9 cellular contexts compared by ENCODE assay signal in the genomic region with DNA sequence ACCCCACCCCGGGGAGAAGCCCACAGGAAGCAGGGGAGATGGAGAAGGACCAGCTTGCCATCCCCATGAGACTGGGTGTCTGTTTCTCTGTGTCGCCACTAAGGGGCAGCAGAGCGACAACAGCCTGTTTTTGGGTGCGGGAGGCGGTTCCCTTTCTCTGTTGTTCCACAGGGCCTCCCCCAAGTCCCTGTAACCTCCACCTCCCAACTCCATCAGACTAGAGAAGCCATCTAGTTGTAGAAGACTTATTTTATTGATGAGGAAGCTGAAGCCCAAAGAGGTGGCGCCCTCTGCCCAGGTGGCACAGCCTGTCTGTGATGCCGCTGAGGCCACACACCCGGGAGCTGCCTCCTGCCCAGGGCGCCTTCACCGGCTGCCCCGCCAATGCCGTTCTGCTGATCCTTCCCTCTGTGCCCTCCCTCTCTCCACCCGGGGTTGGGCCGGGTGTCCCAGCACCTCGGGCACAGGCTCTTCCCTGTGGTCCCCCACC. TPM values are rescaled to one million over a fixed set of nuclear protein-coding genes. Genes with fewer than 3 reads are reported as not detected.
A peak's percentile ranks its signal among the peaks of the same experiment; 100 is the strongest.
DNase-seq lines count a peak whose midpoint lies in the region; FAIRE-seq and TF ChIP-seq lines count a peak whose summit lies in the region.
"Had no signal": no experiment of that assay in that cellular context is flagged by ENCODE, and none has a peak within 500 bp of the region (broad histone marks: within the 10 kb centered on the region; RNA-seq: fewer than 3 reads in every experiment).

No MANE protein-coding gene starts in this region.

- no peaks in the 10 kb centered on the region for H3K4me1 Mint-ChIP-seq in CD8-positive, alpha-beta memory T cell
- H3K4me1 Mint-ChIP-seq in HFFc6 (ENCODE audit: low read depth) (peaks cover 47% of the 10 kb centered on the region), neural crest cell (peaks cover 13% of the 10 kb centered on the region)

- peak overlapping the region in 1 of 8 donors; percentile 43 for H3K27ac Mint-ChIP-seq in CD8-positive, alpha-beta memory T cell
- H3K27ac Mint-ChIP-seq in HFFc6 (peak overlapping the region; percentile 80), neural crest cell (ENCODE audit: unreplicated experiment) (no peak overlapping the region)

- CTCF ChIA-PET in CD8-positive, alpha-beta memory T cell (lab: Charles Lee) = interaction anchor here (0.7 to 12.4 kb wide), 33 partner anchors 9 to 573 kb away, joined by 3 to 268 read pairs (median 5); partner anchors contain the start of genes BAHD1, DISP2, INAFM2 and IVD
- CTCF ChIA-PET in OCI-LY7 (lab: Charles Lee; ENCODE audit: unreplicated experiment) = interaction anchor here (1.0 kb wide), 1 partner anchor 65 kb away, joined by 3 read pairs; no protein-coding TSS in a partner anchor

- no peaks in the 10 kb centered on the region for H3K79me2 ChIP-seq in OCI-LY7 (ENCODE audit: insufficient read depth, low read depth, low read length)

- H3K9me3 Mint-ChIP-seq in CD8-positive, alpha-beta memory T cell = no peaks in the 10 kb centered on the region
- H3K9me3 Mint-ChIP-seq in HFFc6 (no peaks in the 10 kb centered on the region), neural crest cell (no peaks in the 10 kb centered on the region)

- no peak overlapping the region; the same call in 1 of the 2 replicates for H2AFZ ChIP-seq in OCI-LY7 (ENCODE audit: low read length)

- no peaks in the 10 kb centered on the region for H4K20me1 ChIP-seq in OCI-LY7 (ENCODE audit: insufficient read depth, low read length)

- H3K4me3 Mint-ChIP-seq in CD8-positive, alpha-beta memory T cell = no peak overlapping the region
- H3K4me3 Mint-ChIP-seq in HFFc6 (no peak overlapping the region), neural crest cell (no peak overlapping the region)

- no TSS peak for BruUV-seq in OCI-LY7 (replicated peaks; lab: Mats Ljungman, UMichigan)

- no peaks in the 10 kb centered on the region for H3K36me3 Mint-ChIP-seq in CD8-positive, alpha-beta memory T cell
- H3K36me3 Mint-ChIP-seq in HFFc6 (ENCODE audit: low read depth) = no peaks in the 10 kb centered on the region
- H3K36me3 Mint-ChIP-seq in neural crest cell (ENCODE audit: low read depth) = no peaks in the 10 kb centered on the region

- peaks cover 8% of the 10 kb centered on the region for H3K4me1 ChIP-seq in CD8-positive, alpha-beta memory T cell (ENCODE audit: insufficient read depth, low read length)
- H3K4me1 ChIP-seq in OCI-LY7 (ENCODE audit: insufficient read depth, low read length, poor library complexity, severe bottlenecking) (peaks cover 4% of the 10 kb centered on the region), esophagus muscularis mucosa (peaks cover 52 to 54% (median 53%) of the 10 kb centered on the region in 4 donors)

- H3K27ac ChIP-seq in CD8-positive, alpha-beta memory T cell (ENCODE audit: low read depth, low read length) = no peak overlapping the region
- no peak overlapping the region for H3K27ac ChIP-seq in OCI-LY7 (ENCODE audit: low read depth, low read length, poor library complexity, severe bottlenecking)
- H3K27ac ChIP-seq in esophagus muscularis mucosa (replicated peaks in 1 of 4) = no peak overlapping the region

- intact Hi-C loops in OCI-LY7 (cut with micrococcal nuclease; ENCODE audit: unreplicated experiment) (loop anchor here (1.0 kb wide), 1 partner anchor 78 kb away; no protein-coding TSS in a partner anchor), esophagus muscularis mucosa (cut with DNase I) (no loop called here)

- no peak for TF ChIP-seq EP300 in esophagus muscularis mucosa (IDR thresholded peaks at IDR 0.05)

- no peaks in the 10 kb centered on the region for H3K9me2 ChIP-seq in OCI-LY7 (ENCODE audit: insufficient read depth, low read length)

- FAIRE-seq in urothelium cell line (lab: Jason Lieb, UNC) = no peak

- no peak overlapping the region for H3K4me3 ChIP-seq in CD8-positive, alpha-beta memory T cell (ENCODE audit: low read length)
- H3K4me3 ChIP-seq in OCI-LY7 (ENCODE audit: low read depth, low read length, poor library complexity, severe bottlenecking) (no peak overlapping the region), esophagus muscularis mucosa (no peak overlapping the region)

- 0 out of 2 replicates have a peak overlapping the region, but pooled peaks have one; percentile 31 for H3K4me2 ChIP-seq in OCI-LY7 (ENCODE audit: low read length)

- peak; percentile 87 for TF ChIP-seq CTCF in HFFc6 (IDR thresholded peaks at IDR 0.05)
- peak; percentile 87 for TF ChIP-seq CTCF in OCI-LY7 (conservative IDR thresholded peaks at IDR 0.05; ENCODE audit: low read length)
- peak; percentile 66 to 85 (median 80) for TF ChIP-seq CTCF in esophagus muscularis mucosa (IDR thresholded peaks at IDR 0.05)
- peak; percentile 70 for TF ChIP-seq CTCF in neural crest cell (conservative IDR thresholded peaks at IDR 0.05)

- POLR2A ChIA-PET in CD8-positive, alpha-beta memory T cell (lab: Charles Lee) = interaction anchor here (0.7 to 1.0 kb wide), 2 partner anchors 19 to 78 kb away, joined by 3 read pairs; no protein-coding TSS in a partner anchor
- POLR2A ChIA-PET in OCI-LY7 (lab: Charles Lee) = interaction anchor here (0.5 to 0.6 kb wide), 3 partner anchors 18 to 221 kb away, joined by 3 read pairs; no protein-coding TSS in a partner anchor

- no peaks in the 10 kb centered on the region for H3K27me3 ChIP-seq in CD8-positive, alpha-beta memory T cell (ENCODE audit: insufficient read depth, low read length, poor library complexity, severe bottlenecking)
- H3K27me3 ChIP-seq in esophagus muscularis mucosa = no peaks in the 10 kb centered on the region

- peak; percentile 51 to 76 (median 62) for DNase-seq in CD8-positive, alpha-beta memory T cell
- DNase-seq in HFFc6 (peak; percentile 71), OCI-LY7 (ENCODE audit: low spot score) (peak; percentile 71), esophagus muscularis mucosa (ENCODE audit: extremely low spot score) (no peak), neural crest cell (ENCODE audit: low read depth, low spot score) (peak; percentile 57), urothelium cell line (ENCODE audit: low spot score) (peak; percentile 63), NCI-H226 (no peak)
- peak; percentile 73 for DNase-seq in activated T-cell treated with anti-CD3 and anti-CD28 coated beads, Interleukin-2, amount 50 U/mL, for 1 hour

- WGBS in esophagus muscularis mucosa = 3% methylated on average over 5 of the region's 15 CpGs

- H3K36me3 ChIP-seq in CD8-positive, alpha-beta memory T cell (ENCODE audit: insufficient read depth, low read length) = no peaks in the 10 kb centered on the region
- no peaks in the 10 kb centered on the region for H3K36me3 ChIP-seq in OCI-LY7 (ENCODE audit: insufficient read depth, low read length)
- no peaks in the 10 kb centered on the region for H3K36me3 ChIP-seq in esophagus muscularis mucosa

- no peak for TF ChIP-seq POLR2A in esophagus muscularis mucosa (IDR thresholded peaks at IDR 0.05; ENCODE audit: low read depth)

- H3K27me3 Mint-ChIP-seq in CD8-positive, alpha-beta memory T cell = no peaks in the 10 kb centered on the region
- H3K27me3 Mint-ChIP-seq in HFFc6 (ENCODE audit: insufficient read depth) (peaks cover 2% of the 10 kb centered on the region), neural crest cell (ENCODE audit: low read depth) (no peaks in the 10 kb centered on the region)

- no peaks in the 10 kb centered on the region for H3K9me3 ChIP-seq in CD8-positive, alpha-beta memory T cell (ENCODE audit: low read length)
- H3K9me3 ChIP-seq in OCI-LY7 (ENCODE audit: low read length) (no peaks in the 10 kb centered on the region), esophagus muscularis mucosa (no peaks in the 10 kb centered on the region)

RNA-seq across cellular contexts. Expression of gene CCDC9B, which starts 3.9 kb away (rescaled TPM):
- under 1 TPM; 0.39 to 0.47 TPM for total RNA-seq in CD8-positive, alpha-beta memory T cell
- polyA plus RNA-seq in CD8-positive, alpha-beta memory T cell = 0.08 TPM
- 10 to 100 TPM; 54.3 to 92.3 (median 57.9) TPM for total RNA-seq in HFFc6 (2021; fragmentation: NEBNext Ultra II Directional; extraction: Animal tissue kit (Norgen Biotek cat#: 25700))
- total RNA-seq in OCI-LY7 (2014; rRNA removed; shearing (Covaris generic)) = 0.15 TPM in 1 of 2 replicates, not detected in the other
- 1.4 TPM in 2 replicates for total RNA-seq in OCI-LY7 (2022)
- total RNA-seq in esophagus muscularis mucosa = 10 to 100 TPM; 22.9 to 82.6 (median 56.3) TPM
- 0.33 TPM in 1 of 2 replicates, not detected in the other for total RNA-seq in neural crest cell

RNA-seq across cellular contexts. Expression of gene PHGR1, which starts 6.2 kb away (rescaled TPM):
- total RNA-seq in CD8-positive, alpha-beta memory T cell = not detected
- polyA plus RNA-seq in CD8-positive, alpha-beta memory T cell = not detected
- total RNA-seq in HFFc6 (2021; fragmentation: NEBNext Ultra II Directional; extraction: Animal tissue kit (Norgen Biotek cat#: 25700)) = not detected
- not detected in 2 replicates for total RNA-seq in OCI-LY7 (2014; rRNA removed; shearing (Covaris generic))
- total RNA-seq in OCI-LY7 (2022) = not detected in 2 replicates
- total RNA-seq in esophagus muscularis mucosa = 1 to 10 TPM in 1 of 4 donors, not detected in 3; 1.8 TPM
- not detected in 2 replicates for total RNA-seq in neural crest cell
- total RNA-seq: urinary bladder had no signal

RNA-seq across cellular contexts. Expression of gene DISP2, which starts 13.3 kb away (rescaled TPM):
- 1 to 10 TPM in 1 of 2 experiments, under 1 TPM in 1; 0.18 to 1.1 TPM for total RNA-seq in CD8-positive, alpha-beta memory T cell
- polyA plus RNA-seq in CD8-positive, alpha-beta memory T cell = 1.1 TPM
- total RNA-seq in HFFc6 (2021; fragmentation: NEBNext Ultra II Directional; extraction: Animal tissue kit (Norgen Biotek cat#: 25700)) = under 1 TPM; 0.03 to 0.26 (median 0.21) TPM
- 0.03 and 0.08 TPM in 2 replicates for total RNA-seq in OCI-LY7 (2014; rRNA removed; shearing (Covaris generic))
- total RNA-seq in OCI-LY7 (2022) = 0.25 and 0.26 TPM in 2 replicates
- total RNA-seq in esophagus muscularis mucosa = under 1 TPM; 0.13 to 0.42 (median 0.26) TPM
- 2.0 and 3.1 TPM in 2 replicates for total RNA-seq in neural crest cell

RNA-seq across cellular contexts. Expression of gene INAFM2, which starts 21.2 kb away (rescaled TPM):
- total RNA-seq in CD8-positive, alpha-beta memory T cell = 10 to 100 TPM; 13.5 to 15.3 TPM
- polyA plus RNA-seq in CD8-positive, alpha-beta memory T cell = 2.7 TPM
- 10 to 100 TPM; 19.6 to 32.8 (median 23.4) TPM for total RNA-seq in HFFc6 (2021; fragmentation: NEBNext Ultra II Directional; extraction: Animal tissue kit (Norgen Biotek cat#: 25700))
- total RNA-seq in OCI-LY7 (2014; rRNA removed; shearing (Covaris generic)) = 1.1 and 3.3 TPM in 2 replicates
- 4.4 and 5.3 TPM in 2 replicates for total RNA-seq in OCI-LY7 (2022)
- 10 to 100 TPM; 39.0 to 41.3 (median 40.7) TPM for total RNA-seq in esophagus muscularis mucosa
- 22.8 and 27.5 TPM in 2 replicates for total RNA-seq in neural crest cell

RNA-seq across cellular contexts. Expression of gene PLCB2, which starts 36.9 kb away (rescaled TPM):
- total RNA-seq in CD8-positive, alpha-beta memory T cell = 10 to 100 TPM; 57.3 to 57.7 TPM
- polyA plus RNA-seq in CD8-positive, alpha-beta memory T cell = 34.8 TPM
- total RNA-seq in HFFc6 (2021; fragmentation: NEBNext Ultra II Directional; extraction: Animal tissue kit (Norgen Biotek cat#: 25700)) = 1 to 10 TPM in 1 of 6 experiments, under 1 TPM in 5; 0.12 to 1.0 (median 0.48) TPM
- total RNA-seq in OCI-LY7 (2014; rRNA removed; shearing (Covaris generic)) = not detected in 2 replicates
- 9.2 and 9.6 TPM in 2 replicates for total RNA-seq in OCI-LY7 (2022)
- 10 to 100 TPM in 1 of 4 donors, 1 to 10 TPM in 3; 5.8 to 13.3 (median 9.7) TPM for total RNA-seq in esophagus muscularis mucosa
- 8.7 and 8.8 TPM in 2 replicates for total RNA-seq in neural crest cell

Comparison
In these comparisons a context has a peak if more than half of its experiments do, and no peak if none do; other contexts are left out.
1. DNase-seq: peak in CD8-positive, alpha-beta memory T cell (5 of 5), HFFc6 (single experiment), OCI-LY7 (single experiment), activated T-cell treated with anti-CD3 and anti-CD28 coated beads, Interleukin-2, amount 50 U/mL, for 1 hour (single experiment), neural crest cell (single experiment) and urothelium cell line (single experiment); none in esophagus muscularis mucosa (single experiment) and NCI-H226 (single experiment).
2. RNA of gene CCDC9B, which starts 3.9 kb away (total RNA-seq): 22.9 to 82.6 TPM in esophagus muscularis mucosa and 54.3 to 92.3 TPM in HFFc6; 0.15 to 1.4 TPM in OCI-LY7, 0.39 to 0.47 TPM in CD8-positive, alpha-beta memory T cell and 0.33 TPM in neural crest cell; every median in the first group is over 10 times any median in the second.
3. Peak in every context shown above with its lines, with median percentiles within 50 percentile points of each other: CTCF ChIP-seq.